Comparison of ENCODE assay signal across 1 cellular context in the genomic region with DNA sequence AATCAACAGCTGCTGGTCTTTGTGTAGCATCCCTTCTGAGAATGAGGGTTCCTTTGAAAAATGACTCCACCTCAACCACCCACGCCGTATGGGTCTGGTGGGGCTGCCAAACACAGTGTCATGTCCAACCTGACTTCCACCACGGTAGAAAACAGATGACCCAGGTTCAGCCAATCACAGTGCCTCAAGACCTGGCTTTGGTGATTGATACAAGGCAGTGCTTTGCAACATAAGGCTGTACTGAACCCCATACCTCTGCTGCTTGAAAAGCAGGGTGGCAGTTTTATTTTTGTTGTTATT.
TF ChIP-seq lines count a peak whose summit lies in the region.

No MANE protein-coding gene starts in this region.

TF ChIP-seq in HepG2, 621 proteins besides CTCF, POLR2A, EP300 and RAD21:
- TF ChIP-seq NR1H2 (CRISPR knock-in tag; IDR thresholded peaks at IDR 0.05; ENCODE audit: borderline replicate concordance, low read depth) = no peak
